Comparison of ENCODE assay signal across 1 cellular context in the genomic region with DNA sequence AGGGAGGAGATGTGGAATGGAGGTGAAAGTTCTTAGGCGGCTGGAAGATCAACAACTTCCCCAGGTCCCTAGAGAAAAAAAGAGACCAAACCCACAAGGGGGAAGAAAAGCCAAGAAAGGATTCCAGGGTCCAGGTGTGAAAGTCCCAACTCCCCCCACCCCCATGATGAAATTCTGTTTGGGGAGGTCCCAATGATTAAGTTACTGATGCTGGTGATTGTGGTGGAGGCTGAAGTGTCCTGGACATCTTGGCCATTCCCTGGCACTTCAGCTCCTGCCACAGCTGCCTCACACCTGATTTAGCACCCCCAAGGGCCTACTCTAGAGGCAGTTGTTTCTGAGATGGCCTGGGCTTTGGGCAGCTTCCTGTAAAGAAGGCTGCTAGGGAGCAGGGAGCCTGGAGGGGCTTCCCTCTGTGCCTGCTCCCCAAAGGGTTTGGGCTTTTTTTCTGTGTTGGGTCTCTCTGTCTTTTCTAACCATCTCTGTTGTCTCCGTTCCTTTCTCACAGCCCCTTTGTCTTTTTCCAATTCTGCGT.
TF ChIP-seq lines count a peak whose summit lies in the region.

No MANE protein-coding gene starts in this region.

TF ChIP-seq in GM12891, 5 proteins besides CTCF, POLR2A, EP300 and RAD21:
- TF ChIP-seq POLR2AphosphoS5 (IDR thresholded peaks at IDR 0.05; ENCODE audit: low read depth, low read length) = no peak
- no peak for TF ChIP-seq TAF1 (IDR thresholded peaks at IDR 0.05; ENCODE audit: low read depth, low read length)
- no peak for TF ChIP-seq POU2F2 (IDR thresholded peaks at IDR 0.05; ENCODE audit: low read depth, low read length)
- no peak for TF ChIP-seq PAX5 (IDR thresholded peaks at IDR 0.05; ENCODE audit: insufficient read depth, low read length, severe bottlenecking)
- no peak for TF ChIP-seq SPI1 (IDR thresholded peaks at IDR 0.05; ENCODE audit: low read depth, low read length)
